ENCODE assay signal across 8 cellular contexts in the genomic region with DNA sequence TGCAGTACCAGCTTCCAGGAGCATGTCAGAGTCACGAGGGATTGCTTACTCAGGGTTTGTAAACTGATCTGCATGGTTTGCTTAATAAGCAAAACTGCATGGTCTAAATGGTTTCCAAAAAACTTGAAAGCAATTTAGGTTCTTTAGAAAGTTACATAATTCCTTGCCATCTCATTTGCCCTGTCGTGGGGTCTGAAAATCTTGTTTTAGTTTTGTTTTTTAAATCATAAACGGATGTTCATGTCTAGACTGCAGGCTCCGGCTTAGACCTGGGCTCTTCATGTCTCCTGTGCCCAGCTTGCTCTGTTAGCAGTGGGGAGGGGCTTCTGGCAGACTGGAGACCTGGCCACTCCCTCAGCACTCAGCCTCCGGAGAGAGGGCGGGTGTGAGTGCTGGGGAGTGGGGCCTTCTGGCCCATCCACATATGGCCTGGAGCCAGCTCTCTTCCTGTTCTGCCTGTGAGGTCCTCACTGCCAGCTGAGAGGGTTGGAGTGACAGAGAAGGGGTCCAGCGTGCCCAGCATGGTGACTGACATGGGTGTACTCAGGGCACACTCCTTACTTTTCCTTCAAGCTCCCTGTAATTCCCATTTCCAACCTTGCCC. TPM values are rescaled to one million over a fixed set of nuclear protein-coding genes. Genes with fewer than 3 reads are reported as not detected.
DNase-seq lines count a peak whose midpoint lies in the region; ATAC-seq and TF ChIP-seq lines count a peak whose summit lies in the region.

No MANE protein-coding gene starts in this region.

- H3K4me3 ChIP-seq in ascending aorta, result no peak overlapping the region

- H3K4me3 Mint-ChIP-seq in chondrocyte (ENCODE audit: unreplicated experiment), result no peak overlapping the region
- H3K4me3 Mint-ChIP-seq in osteocyte (ENCODE audit: unreplicated experiment), result no peak overlapping the region

- H3K27ac ChIP-seq in ascending aorta, result no peak overlapping the region

- TF ChIP-seq CTCF in chondrocyte (IDR thresholded peaks at IDR 0.05) (no peak), osteocyte (IDR thresholded peaks at IDR 0.05) (no peak), ascending aorta (IDR thresholded peaks at IDR 0.05) (no peak)

- no peaks in the 10 kb centered on the region for H3K9me3 ChIP-seq in ascending aorta

- H3K27ac Mint-ChIP-seq in chondrocyte (ENCODE audit: unreplicated experiment) (peak overlapping the region; percentile 45), osteocyte (ENCODE audit: unreplicated experiment) (peak overlapping the region; percentile 34)

- peak; percentile 11 for DNase-seq in HCEC 1CT
- peak; percentile 49 for DNase-seq in NCI-H2227 treated with DMSO at 0.1 percent for 48 hours (lab: John Stamatoyannopoulos, UW)
- no peak for DNase-seq in chondrocyte (ENCODE audit: low spot score)
- DNase-seq in osteocyte (ENCODE audit: extremely low spot score, unreplicated experiment), result no peak
- no peak for DNase-seq in central memory CD4-positive, alpha-beta T cell
- no peak for DNase-seq in ascending aorta (ENCODE audit: low spot score in 2 of 2)
- DNase-seq in AML-193 (lab: John Stamatoyannopoulos, UW), result no peak

- intact Hi-C loops in ascending aorta (cut with DNase I), result no loop called here

- ATAC-seq in HG03460 (IDR thresholded peaks at IDR 0.05; ENCODE audit: unreplicated experiment), result no peak

- H3K36me3 Mint-ChIP-seq in chondrocyte (ENCODE audit: low read depth) (no peaks in the 10 kb centered on the region), osteocyte (ENCODE audit: unreplicated experiment) (no peaks in the 10 kb centered on the region)

- H3K9me3 Mint-ChIP-seq in chondrocyte (ENCODE audit: low read depth), result no peaks in the 10 kb centered on the region
- H3K9me3 Mint-ChIP-seq in osteocyte (ENCODE audit: unreplicated experiment), result no peaks in the 10 kb centered on the region

- H3K27me3 ChIP-seq in ascending aorta, result no peaks in the 10 kb centered on the region

- no peaks in the 10 kb centered on the region for H3K36me3 ChIP-seq in ascending aorta

- peaks cover 4% of the 10 kb centered on the region for H3K27me3 Mint-ChIP-seq in chondrocyte (ENCODE audit: low read depth)
- H3K27me3 Mint-ChIP-seq in osteocyte (ENCODE audit: unreplicated experiment), result peaks cover 32% of the 10 kb centered on the region

- peaks cover 20% of the 10 kb centered on the region for H3K4me1 Mint-ChIP-seq in chondrocyte (ENCODE audit: low read depth)
- peaks cover 19% of the 10 kb centered on the region for H3K4me1 Mint-ChIP-seq in osteocyte (ENCODE audit: unreplicated experiment)

- H3K4me1 ChIP-seq in ascending aorta, result no peaks in the 10 kb centered on the region

RNA-seq across cellular contexts. Expression of gene PRF1, which starts 17.5 kb away (rescaled TPM):
- total RNA-seq in chondrocyte (not detected in 3 replicates), osteocyte (not detected in 2 replicates), ascending aorta (6.2 TPM)

Comparison
In these comparisons a context has a peak if more than half of its experiments do, and no peak if none do; other contexts are left out.
1. DNase-seq: peak in HCEC 1CT (single experiment) and NCI-H2227 treated with DMSO at 0.1 percent for 48 hours (single experiment); none in chondrocyte (single experiment), osteocyte (single experiment), central memory CD4-positive, alpha-beta T cell (single experiment), ascending aorta (0 of 2) and AML-193 (0 of 2).